1 cellular context compared by ENCODE assay signal in genomic region chr10:109880886-109881467, GRCh38.
TF ChIP-seq lines count a peak whose summit lies in the region.

No MANE protein-coding gene starts in this region.

TF ChIP-seq in GM12878, 131 proteins besides CTCF, POLR2A, EP300 and RAD21 (continued from another document):
- TF ChIP-seq JUNB (IDR thresholded peaks at IDR 0.05) (no peak), RUNX3 (IDR thresholded peaks at IDR 0.05; ENCODE audit: low read length) (peak; percentile 84), BHLHE40 (IDR thresholded peaks at IDR 0.05; ENCODE audit: borderline replicate concordance in 1 of 2, low read depth in 2 of 2, low read length in 1 of 2) (peak; percentile 24 to 57; a peak in 2 of 4 replicates), MEF2A (IDR thresholded peaks at IDR 0.05; ENCODE audit: insufficient read depth, low read depth, low read length) (no peak), ESRRA (IDR thresholded peaks at IDR 0.05; ENCODE audit: low read length) (no peak), PAX8 (IDR thresholded peaks at IDR 0.05) (no peak), PKNOX1 (IDR thresholded peaks at IDR 0.05) (peak; percentile 40; the same call in 1 of the 2 replicates)
